13 cellular contexts compared by ENCODE assay signal in genomic region chr2:204109681-204110080, GRCh38.
DNase-seq lines count a peak whose midpoint lies in the region; ATAC-seq and TF ChIP-seq lines count a peak whose summit lies in the region.
"Had no signal": no experiment of that assay in that cellular context is flagged by ENCODE, and none has a peak within 500 bp of the region (broad histone marks: within the 10 kb centered on the region; RNA-seq: fewer than 3 reads in every experiment).

No MANE protein-coding gene starts in this region.

- no peaks in the 10 kb centered on the region for H3K9me3 ChIP-seq in right atrium auricular region
- H3K9me3 ChIP-seq in tibial nerve: no peaks in the 10 kb centered on the region
- H3K9me3 ChIP-seq in A673 (ENCODE audit: low read depth, low read length, poor library complexity, severe bottlenecking): no peaks in the 10 kb centered on the region
- H3K9me3 ChIP-seq: esophagus muscularis mucosa had no signal

- POLR2A ChIA-PET in activated CD8-positive, alpha-beta T cell treated with anti-CD3 and anti-CD28 coated beads for 36 hours (lab: Charles Lee): interaction anchor here (0.5 to 1.1 kb wide), 3 partner anchors 28 to 306 kb away, joined by 3 to 4 read pairs (median 3); no protein-coding TSS in a partner anchor
- POLR2A ChIA-PET in A673 (lab: Charles Lee; ENCODE audit: low non-redundant PET): no interaction called here

- TF ChIP-seq EP300 in tibial nerve (IDR thresholded peaks at IDR 0.05): no peak

- H3K36me3 Mint-ChIP-seq in activated CD8-positive, alpha-beta T cell treated with anti-CD3 and anti-CD28 coated beads for 36 hours (ENCODE audit: low read depth): no peaks in the 10 kb centered on the region

- TF ChIP-seq CTCF in right atrium auricular region (IDR thresholded peaks at IDR 0.05) (no peak), tibial nerve (IDR thresholded peaks at IDR 0.05) (no peak), brain microvascular endothelial cell (IDR thresholded peaks at IDR 0.05; ENCODE audit: low read depth, low read length, missing control alignments) (no peak), A673 (conservative IDR thresholded peaks at IDR 0.05; ENCODE audit: low read depth, low read length) (no peak)
- TF ChIP-seq CTCF in activated CD8-positive, alpha-beta T cell treated with anti-CD3 and anti-CD28 coated beads for 36 hours (IDR thresholded peaks at IDR 0.05): no peak

- 57 to 59% methylated on average over 11 of the region's 11 CpGs for WGBS in tibial nerve, 2 donors

- in situ Hi-C loops in brain microvascular endothelial cell (cut with HindIII; ENCODE audit: low pct_ligation_motif_present, low sequenced_read_pairs): no loop called here

- H3K4me1 ChIP-seq in right atrium auricular region (peaks cover 0 to 56% of the 10 kb centered on the region in 2 donors), tibial nerve (peaks cover 0 to 47% (median 22%) of the 10 kb centered on the region in 4 donors), A673 (ENCODE audit: insufficient read depth, low read length, poor library complexity, severe bottlenecking) (peaks cover 11% of the 10 kb centered on the region)

- H3K4me3 ChIP-seq in right atrium auricular region: no peak overlapping the region
- H3K4me3 ChIP-seq in tibial nerve: no peak overlapping the region
- no peak overlapping the region for H3K4me3 ChIP-seq in brain microvascular endothelial cell (ENCODE audit: low read depth, low read length)
- no peak overlapping the region for H3K4me3 ChIP-seq in A673 (ENCODE audit: low read depth, low read length, poor library complexity, severe bottlenecking)
- H3K4me3 ChIP-seq: esophagus muscularis mucosa had no signal

- peaks cover 78% of the 10 kb centered on the region for H3K4me1 Mint-ChIP-seq in activated CD8-positive, alpha-beta T cell treated with anti-CD3 and anti-CD28 coated beads for 36 hours (ENCODE audit: low read depth)

- peak overlapping the region; percentile 62 for H3K4me3 Mint-ChIP-seq in activated CD8-positive, alpha-beta T cell treated with anti-CD3 and anti-CD28 coated beads for 36 hours
- H3K4me3 Mint-ChIP-seq: activated B cell treated with CpG ODN at 0.5 μM for 24 hours, B cell had no signal

- no TSS peak for BruUV-seq in A673 (replicated peaks; lab: Mats Ljungman, UMichigan)

- DNase-seq in Right ventricle myocardium inferior (ENCODE audit: missing footprints): peak; percentile 66
- DNase-seq in right atrium auricular region (ENCODE audit: low spot score): no peak
- DNase-seq in activated CD8-positive, alpha-beta T cell treated with anti-CD3 and anti-CD28 coated beads for 36 hours: peak; percentile 24
- DNase-seq in left kidney (ENCODE audit: low read depth, low spot score): peak; percentile 27
- peak in 1 of 2 donors; percentile 14 for DNase-seq in tibial nerve (ENCODE audit: low spot score in 2 of 2)
- DNase-seq in dedifferentiated amniotic fluid mesenchymal stem cell (ENCODE audit: extremely low spot score): no peak
- no peak for DNase-seq in brain microvascular endothelial cell
- DNase-seq in A673 (ENCODE audit: low spot score): no peak
- DNase-seq: activated B cell treated with CpG ODN at 0.5 μM for 24 hours, aorta, NCI-H1417 had no signal

- no peaks in the 10 kb centered on the region for H3K27me3 ChIP-seq in right atrium auricular region
- H3K27me3 ChIP-seq in tibial nerve: no peaks in the 10 kb centered on the region
- peaks cover 5% of the 10 kb centered on the region for H3K27me3 ChIP-seq in brain microvascular endothelial cell (replicated peaks)
- no peaks in the 10 kb centered on the region for H3K27me3 ChIP-seq in A673 (replicated peaks; ENCODE audit: insufficient read depth, low read depth, low read length, poor library complexity)
- H3K27me3 ChIP-seq: esophagus muscularis mucosa had no signal

- no peak for ATAC-seq in Right ventricle myocardium inferior
- no peak for ATAC-seq in activated CD8-positive, alpha-beta T cell treated with anti-CD3 and anti-CD28 coated beads for 36 hours

- H3K36me3 ChIP-seq in right atrium auricular region (no peaks in the 10 kb centered on the region), tibial nerve (no peaks in the 10 kb centered on the region), brain microvascular endothelial cell (replicated peaks) (no peaks in the 10 kb centered on the region), A673 (ENCODE audit: insufficient read depth, low read length, poor library complexity, severe bottlenecking) (no peaks in the 10 kb centered on the region)
- H3K36me3 ChIP-seq: esophagus muscularis mucosa had no signal

- H3K27ac ChIP-seq in right atrium auricular region (peak overlapping the region in 1 of 2 donors; percentile 61), tibial nerve (peak overlapping the region in 3 of 4 donors; percentile 23 to 84 (median 74)), brain microvascular endothelial cell (no peak overlapping the region), A673 (ENCODE audit: low read depth, low read length, poor library complexity, severe bottlenecking) (no peak overlapping the region)

- TF ChIP-seq POLR2A in tibial nerve (IDR thresholded peaks at IDR 0.05): no peak

- intact Hi-C loops in Right ventricle myocardium inferior (cut with DNase I): no loop called here
- intact Hi-C loops in activated CD8-positive, alpha-beta T cell treated with anti-CD3 and anti-CD28 coated beads for 36 hours (cut with micrococcal nuclease): loop anchor here (5.0 kb wide), 3 partner anchors 38 to 177 kb away; no protein-coding TSS in a partner anchor
- intact Hi-C loops in A673 (cut with micrococcal nuclease; ENCODE audit: unreplicated experiment): loop anchor here (5.0 to 10.0 kb wide), 2 partner anchors 215 to 1818 kb away; no protein-coding TSS in a partner anchor

- CTCF ChIA-PET in activated CD8-positive, alpha-beta T cell treated with anti-CD3 and anti-CD28 coated beads for 36 hours (lab: Charles Lee): interaction anchor here (0.9 to 10.1 kb wide), 6 partner anchors 8 to 181 kb away, joined by 3 to 82 read pairs (median 6); no protein-coding TSS in a partner anchor
- CTCF ChIA-PET in A673 (lab: Charles Lee): no interaction called here

- peak overlapping the region; percentile 92 for H3K27ac Mint-ChIP-seq in activated CD8-positive, alpha-beta T cell treated with anti-CD3 and anti-CD28 coated beads for 36 hours
- H3K27ac Mint-ChIP-seq: activated B cell treated with CpG ODN at 0.5 μM for 24 hours, B cell had no signal

- H3K27me3 Mint-ChIP-seq in activated CD8-positive, alpha-beta T cell treated with anti-CD3 and anti-CD28 coated beads for 36 hours: peaks cover 4% of the 10 kb centered on the region

- no peaks in the 10 kb centered on the region for H3K9me3 Mint-ChIP-seq in activated CD8-positive, alpha-beta T cell treated with anti-CD3 and anti-CD28 coated beads for 36 hours
- H3K9me3 Mint-ChIP-seq: activated B cell treated with CpG ODN at 0.5 μM for 24 hours had no signal

Comparison
In these comparisons a context has a peak if more than half of its experiments do, and no peak if none do; other contexts are left out.
1. DNase-seq: peak in Right ventricle myocardium inferior (single experiment), activated CD8-positive, alpha-beta T cell treated with anti-CD3 and anti-CD28 coated beads for 36 hours (single experiment) and left kidney (single experiment); none in right atrium auricular region (single experiment), dedifferentiated amniotic fluid mesenchymal stem cell (single experiment), brain microvascular endothelial cell (single experiment) and A673 (single experiment).
2. H3K27ac ChIP-seq: peak in tibial nerve (3 of 4); none in brain microvascular endothelial cell (single experiment) and A673 (single experiment).